8 cellular contexts compared by ENCODE assay signal in the genomic region with DNA sequence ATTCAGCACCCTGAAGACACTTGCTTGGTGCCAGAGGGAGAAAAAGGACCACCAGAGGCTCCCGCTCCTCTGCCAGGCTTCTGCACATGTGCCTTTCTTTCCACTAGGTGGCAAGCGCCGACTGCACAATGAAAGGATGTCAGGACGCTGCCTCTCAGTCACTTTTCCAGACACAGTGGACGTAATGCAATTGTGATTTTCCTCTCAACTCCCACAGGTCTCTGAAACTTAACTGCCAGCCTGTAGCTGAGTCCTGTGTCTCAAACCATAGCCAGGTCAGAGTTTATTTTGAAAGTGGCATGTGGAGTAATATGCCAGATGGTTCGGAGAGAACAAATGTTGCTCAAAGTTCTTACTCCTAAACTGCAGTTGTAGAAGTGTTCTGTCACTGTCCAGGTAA.
DNase-seq lines count a peak whose midpoint lies in the region; ATAC-seq, FAIRE-seq and TF ChIP-seq lines count a peak whose summit lies in the region.

No MANE protein-coding gene starts in this region.

- H4K20me1 ChIP-seq in endothelial cell of umbilical vein (replicated peaks; ENCODE audit: control insufficient read depth, extremely low read depth, insufficient read depth, low read length): no peaks in the 10 kb centered on the region

- H3K36me3 ChIP-seq in Panc1 (ENCODE audit: control insufficient read depth, insufficient read depth, low read length): no peaks in the 10 kb centered on the region
- no peaks in the 10 kb centered on the region for H3K36me3 ChIP-seq in endothelial cell of umbilical vein (ENCODE audit: control insufficient read depth in 2 of 2, extremely low read depth in 1 of 2, insufficient read depth in 2 of 2, low read length in 2 of 2)
- no peaks in the 10 kb centered on the region for H3K36me3 ChIP-seq in mesendoderm (ENCODE audit: control insufficient read depth, insufficient read depth, low read length)

- H3K79me2 ChIP-seq in endothelial cell of umbilical vein (ENCODE audit: control insufficient read depth, insufficient read depth, low read length): no peaks in the 10 kb centered on the region
- H3K79me2 ChIP-seq in mesendoderm (ENCODE audit: control insufficient read depth, insufficient read depth, low read length): no peaks in the 10 kb centered on the region

- DNase-seq in AG08396 (ENCODE audit: low spot score) (peak; percentile 71), HFF-Myc (ENCODE audit: extremely low read depth, low read depth) (peak; percentile 43), Panc1 (ENCODE audit: low read depth, low spot score) (no peak), endothelial cell of umbilical vein (ENCODE audit: low read depth, low spot score) (peak; percentile 81), mesendoderm (peak; percentile 86)
- no peak for DNase-seq in stimulated activated naive B cell treated with anti-CD40 and anti-IgM and Interleukin-4, amounts not matched to agents 10 μg/mL and 1 μg/mL and 100 μg/mL, for 72 hours
- DNase-seq in stimulated activated naive CD4-positive, alpha-beta T cell (lab: John Stamatoyannopoulos, UW): no peak

- H3K9me3 Mint-ChIP-seq in stimulated activated naive B cell treated with anti-CD40 and anti-IgM and Interleukin-4, amounts not matched to agents 10 μg/mL and 1 μg/mL and 100 μg/mL, for 72 hours: no peaks in the 10 kb centered on the region

- ATAC-seq in Panc1: peak; percentile 99
- no peak for ATAC-seq in stimulated activated naive B cell treated with anti-CD40 and anti-IgM and Interleukin-4, amounts not matched to agents 10 μg/mL and 1 μg/mL and 100 μg/mL, for 72 hours (replicated peaks)
- no peak for ATAC-seq in GM21360 (IDR thresholded peaks at IDR 0.05; ENCODE audit: unreplicated experiment)

- H3K9ac ChIP-seq in endothelial cell of umbilical vein (replicated peaks; ENCODE audit: extremely low read depth, insufficient read depth, low read length) (peak overlapping the region; percentile 5), mesendoderm (ENCODE audit: low read length) (no peak overlapping the region)

- in situ Hi-C loops in Panc1 (cut with HindIII; ENCODE audit: low pct_unique_long_range_greater_than_20kb, low sequenced_read_pairs): no loop called here

- no peaks in the 10 kb centered on the region for H3K79me1 ChIP-seq in mesendoderm (ENCODE audit: low read length)

- BruUV-seq in Panc1 (replicated peaks; lab: Mats Ljungman, UMichigan): no TSS peak
- BruUV-seq in endothelial cell of umbilical vein (replicated peaks; lab: Mats Ljungman, UMichigan): no TSS peak

- no peak overlapping the region for H2BK5ac ChIP-seq in mesendoderm (ENCODE audit: low read length)

- intact Hi-C loops in Panc1 (cut with micrococcal nuclease; ENCODE audit: unreplicated experiment): loop anchor here (1.0 to 5.0 kb wide), 2 partner anchors 321 to 401 kb away; partner anchors contain the start of gene BHLHE40
- intact Hi-C loops in endothelial cell of umbilical vein (cut with micrococcal nuclease): loop anchor here (1.0 kb wide), 8 partner anchors 55 to 770 kb away; partner anchors contain the start of genes ARL8B and EDEM1

- H3K9me1 ChIP-seq in endothelial cell of umbilical vein (replicated peaks; ENCODE audit: control insufficient read depth, extremely low read depth, insufficient read depth, low read length): no peaks in the 10 kb centered on the region

- H2AFZ ChIP-seq in endothelial cell of umbilical vein (ENCODE audit: low read depth, low read length): peak overlapping the region; percentile 50

- no peak overlapping the region for H2BK120ac ChIP-seq in mesendoderm (ENCODE audit: low read depth, low read length)

- peak; percentile 92 for TF ChIP-seq CTCF in HFF-Myc (IDR thresholded peaks at IDR 0.05; ENCODE audit: low read depth, low read length, missing control alignments)
- peak; percentile 88 for TF ChIP-seq CTCF in Panc1 (IDR thresholded peaks at IDR 0.05)
- TF ChIP-seq CTCF in endothelial cell of umbilical vein (IDR thresholded peaks at IDR 0.05; ENCODE audit: extremely low read depth in 1 of 2, insufficient read depth in 1 of 2, low read depth in 1 of 2, low read length in 2 of 2): peak; percentile 91 to 92

- no peak overlapping the region for H3K4ac ChIP-seq in mesendoderm (ENCODE audit: low read depth, low read length)

- peak; percentile 94 for FAIRE-seq in endothelial cell of umbilical vein (lab: Jason Lieb, UNC)

- TF ChIP-seq POLR2A in endothelial cell of umbilical vein (IDR thresholded peaks at IDR 0.05; ENCODE audit: low read depth, low read length): no peak

- H3K27ac Mint-ChIP-seq in stimulated activated naive B cell treated with anti-CD40 and anti-IgM and Interleukin-4, amounts not matched to agents 10 μg/mL and 1 μg/mL and 100 μg/mL, for 72 hours: no peak overlapping the region

- H3K27me3 ChIP-seq in Panc1 (ENCODE audit: control insufficient read depth, insufficient read depth, low read length) (no peaks in the 10 kb centered on the region), endothelial cell of umbilical vein (ENCODE audit: control insufficient read depth in 2 of 2, insufficient read depth in 2 of 2, low read length in 2 of 2) (no peaks in the 10 kb centered on the region), mesendoderm (ENCODE audit: insufficient read depth, low read length, poor library complexity) (no peaks in the 10 kb centered on the region)

- WGBS in mesendoderm (ENCODE audit: extremely low coverage, insufficient coverage, low lambda C conversion rate): no CpG with 5 or more reads among the region's 6 CpGs

- dilution Hi-C loops in endothelial cell of umbilical vein (cut with MboI; ENCODE audit: extremely low pct_ligation_motif_present, low sequenced_read_pairs): no loop called here

- CTCF ChIA-PET in Panc1 (lab: Charles Lee) (interaction anchor here (0.8 kb wide), 1 partner anchor 14 kb away, joined by 3 read pairs; no protein-coding TSS in a partner anchor), endothelial cell of umbilical vein (lab: Charles Lee) (interaction anchor here (0.8 to 3.9 kb wide), 13 partner anchors 9 to 577 kb away, joined by 3 to 43 read pairs (median 4); partner anchors contain the start of gene BHLHE40)

- no peak overlapping the region for H3K23ac ChIP-seq in mesendoderm (ENCODE audit: low read length)

- H3K27ac ChIP-seq in Panc1 (ENCODE audit: low read length) (no peak overlapping the region), endothelial cell of umbilical vein (ENCODE audit: insufficient read depth, low read depth, low read length) (peak overlapping the region; percentile 48), mesendoderm (ENCODE audit: low read depth, low read length) (no peak overlapping the region)

- H3K18ac ChIP-seq in mesendoderm (ENCODE audit: low read length): no peak overlapping the region

- POLR2A ChIA-PET in Panc1 (lab: Charles Lee) (no interaction called here), endothelial cell of umbilical vein (lab: Charles Lee) (interaction anchor here (0.6 kb wide), 1 partner anchor 234 kb away, joined by 7 read pairs; no protein-coding TSS in a partner anchor)

- peaks cover 47 to 56% of the 10 kb centered on the region in 2 donors for H3K36me3 Mint-ChIP-seq in stimulated activated naive B cell treated with anti-CD40 and anti-IgM and Interleukin-4, amounts not matched to agents 10 μg/mL and 1 μg/mL and 100 μg/mL, for 72 hours

- no peaks in the 10 kb centered on the region for H3K27me3 Mint-ChIP-seq in stimulated activated naive B cell treated with anti-CD40 and anti-IgM and Interleukin-4, amounts not matched to agents 10 μg/mL and 1 μg/mL and 100 μg/mL, for 72 hours

- H3K4me2 ChIP-seq in endothelial cell of umbilical vein (ENCODE audit: insufficient read depth, low read length) (peak overlapping the region; percentile 52), mesendoderm (ENCODE audit: low read length) (no peak overlapping the region)

- H3K56ac ChIP-seq in mesendoderm (ENCODE audit: low read length): no peak overlapping the region

- H3K4me3 ChIP-seq in HFF-Myc (replicated peaks; ENCODE audit: low read depth, low read length): no peak overlapping the region
- no peak overlapping the region for H3K4me3 ChIP-seq in Panc1 (ENCODE audit: low read depth in 2 of 2, low read length in 2 of 2)
- no peak overlapping the region for H3K4me3 ChIP-seq in endothelial cell of umbilical vein (replicated peaks in 1 of 3; ENCODE audit: insufficient read depth in 1 of 3, low read depth in 1 of 3, low read length in 3 of 3)
- H3K4me3 ChIP-seq in mesendoderm (ENCODE audit: low read length): no peak overlapping the region

- no peak overlapping the region for H4K5ac ChIP-seq in mesendoderm (ENCODE audit: low read length)

- H3K4me3 Mint-ChIP-seq in stimulated activated naive B cell treated with anti-CD40 and anti-IgM and Interleukin-4, amounts not matched to agents 10 μg/mL and 1 μg/mL and 100 μg/mL, for 72 hours: no peak overlapping the region

- peaks cover 6% of the 10 kb centered on the region; the same call in 1 of the 2 replicates for H3K4me1 ChIP-seq in Panc1 (ENCODE audit: control insufficient read depth, insufficient read depth, low read length)
- peaks cover 11% of the 10 kb centered on the region for H3K4me1 ChIP-seq in endothelial cell of umbilical vein (ENCODE audit: control insufficient read depth, extremely low read depth, insufficient read depth, low read length)
- H3K4me1 ChIP-seq in mesendoderm (ENCODE audit: control insufficient read depth, low read depth, low read length): no peaks in the 10 kb centered on the region

- no peak overlapping the region for H2AK5ac ChIP-seq in mesendoderm (ENCODE audit: low read length)

- H2BK15ac ChIP-seq in mesendoderm (replicated peaks; ENCODE audit: low read depth): no peak overlapping the region

- H4K8ac ChIP-seq in mesendoderm (ENCODE audit: low read depth, low read length): no peak overlapping the region

- no peaks in the 10 kb centered on the region for H3K9me3 ChIP-seq in Panc1 (ENCODE audit: control insufficient read depth, insufficient read depth, low read depth, low read length)
- no peaks in the 10 kb centered on the region for H3K9me3 ChIP-seq in endothelial cell of umbilical vein (replicated peaks; ENCODE audit: control insufficient read depth, insufficient read depth, low read length)

- no peaks in the 10 kb centered on the region for H3K4me1 Mint-ChIP-seq in stimulated activated naive B cell treated with anti-CD40 and anti-IgM and Interleukin-4, amounts not matched to agents 10 μg/mL and 1 μg/mL and 100 μg/mL, for 72 hours

TF ChIP-seq in endothelial cell of umbilical vein, 7 proteins besides CTCF, POLR2A, EP300 and RAD21 (continues in another document):
- TF ChIP-seq FOS (IDR thresholded peaks at IDR 0.05; ENCODE audit: borderline replicate concordance, insufficient read depth, low read length) (no peak), MYC (IDR thresholded peaks at IDR 0.05; ENCODE audit: low read depth, low read length) (no peak), JUN (IDR thresholded peaks at IDR 0.05; ENCODE audit: borderline replicate concordance, insufficient read depth, insufficient read length, low read depth) (no peak), EZH2 (IDR thresholded peaks at IDR 0.05; ENCODE audit: borderline replicate concordance, low read depth, low read length, severe bottlenecking) (no peak), POLR2AphosphoS5 (IDR thresholded peaks at IDR 0.05; ENCODE audit: insufficient read depth, low read depth, low read length) (no peak)
- TF ChIP-seq, protein P1, sequence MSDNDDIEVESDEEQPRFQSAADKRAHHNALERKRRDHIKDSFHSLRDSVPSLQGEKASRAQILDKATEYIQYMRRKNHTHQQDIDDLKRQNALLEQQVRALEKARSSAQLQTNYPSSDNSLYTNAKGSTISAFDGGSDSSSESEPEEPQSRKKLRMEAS (IDR thresholded peaks at IDR 0.05; ENCODE audit: insufficient read depth, insufficient read length): no peak

Comparison
In these comparisons a context has a peak if more than half of its experiments do, and no peak if none do; other contexts are left out.
1. DNase-seq: peak in AG08396 (single experiment), HFF-Myc (single experiment), endothelial cell of umbilical vein (single experiment) and mesendoderm (single experiment); none in Panc1 (single experiment), stimulated activated naive B cell treated with anti-CD40 and anti-IgM and Interleukin-4, amounts not matched to agents 10 μg/mL and 1 μg/mL and 100 μg/mL, for 72 hours (single experiment) and stimulated activated naive CD4-positive, alpha-beta T cell (0 of 6).
2. Peak in every context shown above with its lines, with median percentiles within 50 percentile points of each other: CTCF ChIP-seq.